19 cellular contexts compared by ENCODE assay signal in the genomic region with DNA sequence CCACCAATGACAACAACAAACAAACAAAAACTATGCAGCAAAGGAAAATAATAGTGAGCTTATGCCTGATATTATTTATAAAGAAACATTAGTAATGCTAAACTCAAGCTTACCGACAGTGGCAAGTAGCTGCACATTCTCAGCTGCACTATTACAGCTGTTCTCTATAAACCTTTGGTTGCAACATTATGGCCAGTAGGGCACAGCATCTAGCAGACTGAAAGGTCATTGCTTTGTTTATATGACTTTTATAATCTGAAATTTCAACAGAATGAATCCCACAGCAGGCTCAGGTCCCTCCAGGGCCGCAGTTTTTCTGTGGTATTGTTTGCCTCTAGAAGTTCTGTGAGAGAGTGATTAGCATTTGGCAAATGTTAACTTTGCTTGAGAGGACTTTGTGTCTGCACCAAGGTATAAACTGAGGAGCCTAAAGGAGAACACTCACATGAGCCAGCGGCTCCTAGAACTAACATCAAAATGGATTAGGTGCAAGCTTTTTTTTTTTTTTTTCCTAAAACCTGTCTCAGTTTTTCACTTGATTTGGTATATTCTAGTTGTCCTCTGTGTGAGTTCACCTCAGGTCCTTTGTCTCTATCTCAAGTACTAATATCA. TPM values are rescaled to one million over a fixed set of nuclear protein-coding genes. Genes with fewer than 3 reads are reported as not detected.
A peak's percentile ranks its signal among the peaks of the same experiment; 100 is the strongest.
DNase-seq lines count a peak whose midpoint lies in the region; ATAC-seq and TF ChIP-seq lines count a peak whose summit lies in the region.
"Had no signal": no experiment of that assay in that cellular context is flagged by ENCODE, and none has a peak within 500 bp of the region (broad histone marks: within the 10 kb centered on the region; RNA-seq: fewer than 3 reads in every experiment).

No MANE protein-coding gene starts in this region.

- H3K4me1 Mint-ChIP-seq in WTC11 (peaks cover 58% of the 10 kb centered on the region), nephron (peaks cover 32% of the 10 kb centered on the region)
- no peaks in the 10 kb centered on the region for H3K4me1 Mint-ChIP-seq in naive thymus-derived CD4-positive, alpha-beta T cell
- H3K4me1 Mint-ChIP-seq: CD4-positive, alpha-beta memory T cell had no signal

- H3K9me3 ChIP-seq in naive thymus-derived CD4-positive, alpha-beta T cell (ENCODE audit: control insufficient read depth in 2 of 3, low read length in 3 of 3): no peaks in the 10 kb centered on the region

- peak overlapping the region; percentile 83 for H3K27ac Mint-ChIP-seq in WTC11
- peak overlapping the region in 2 of 3 experiments; percentile 30 to 65 for H3K27ac Mint-ChIP-seq in nephron
- H3K27ac Mint-ChIP-seq in naive thymus-derived CD4-positive, alpha-beta T cell: no peak overlapping the region
- H3K27ac Mint-ChIP-seq: CD4-positive, alpha-beta memory T cell had no signal

- no peaks in the 10 kb centered on the region for H3K27me3 Mint-ChIP-seq in WTC11 (ENCODE audit: low read depth)
- H3K27me3 Mint-ChIP-seq in nephron (ENCODE audit: low read depth): no peaks in the 10 kb centered on the region
- H3K27me3 Mint-ChIP-seq in naive thymus-derived CD4-positive, alpha-beta T cell: no peaks in the 10 kb centered on the region
- H3K27me3 Mint-ChIP-seq: CD4-positive, alpha-beta memory T cell had no signal

- no peak overlapping the region for H3K4me3 ChIP-seq in fibroblast of the aortic adventitia (ENCODE audit: low read depth, low read length)
- H3K4me3 ChIP-seq in naive thymus-derived CD4-positive, alpha-beta T cell (ENCODE audit: low read length): no peak overlapping the region

- H3K4me3 Mint-ChIP-seq in WTC11: no peak overlapping the region
- no peak overlapping the region for H3K4me3 Mint-ChIP-seq in nephron
- no peak overlapping the region for H3K4me3 Mint-ChIP-seq in naive thymus-derived CD4-positive, alpha-beta T cell
- H3K4me3 Mint-ChIP-seq: CD4-positive, alpha-beta memory T cell had no signal

- no peaks in the 10 kb centered on the region for H3K27me3 ChIP-seq in naive thymus-derived CD4-positive, alpha-beta T cell (ENCODE audit: control insufficient read depth in 2 of 2, insufficient read depth in 2 of 2, low read length in 2 of 2)

- DNase-seq in H4 (ENCODE audit: low spot score) (peak; percentile 55), WTC11 (ENCODE audit: low spot score) (no peak), fibroblast of the aortic adventitia (ENCODE audit: low read depth) (peak; percentile 5), NCI-H345 (lab: John Stamatoyannopoulos, UW) (no peak), NOMO-1 treated with dmso at 0.1 percent for 144 hours (lab: John Stamatoyannopoulos, UW; ENCODE audit: unreplicated experiment) (no peak)
- no peak for DNase-seq in naive thymus-derived CD4-positive, alpha-beta T cell
- DNase-seq: Calu3; CD4-positive, alpha-beta memory T cell; DMS53; KBM-7; NCI-H1048; NCI-H1436 treated with DMSO at 0.1 percent for 48 hours; NCI-H2029 treated with DMSO at 0.1 percent for 48 hours; NCI-H524 had no signal

- POLR2A ChIA-PET in WTC11 (lab: Charles Lee): interaction anchor here (0.6 kb wide), 2 partner anchors 61 to 540 kb away, joined by 3 read pairs; no protein-coding TSS in a partner anchor
- POLR2A ChIA-PET in naive thymus-derived CD4-positive, alpha-beta T cell (lab: Charles Lee): no interaction called here

- ATAC-seq in WTC11 (peak; percentile 59), GM18505 (IDR thresholded peaks at IDR 0.05; ENCODE audit: unreplicated experiment) (no peak)
- no peak for ATAC-seq in naive thymus-derived CD4-positive, alpha-beta T cell

- TF ChIP-seq CTCF in WTC11 (IDR thresholded peaks at IDR 0.05) (no peak), fibroblast of the aortic adventitia (IDR thresholded peaks at IDR 0.05; ENCODE audit: insufficient read depth, low read length) (no peak), nephron (IDR thresholded peaks at IDR 0.05; ENCODE audit: unreplicated experiment in 3 of 3) (no peak)

- H3K4me1 ChIP-seq in naive thymus-derived CD4-positive, alpha-beta T cell (ENCODE audit: control insufficient read depth in 2 of 2, insufficient read depth in 2 of 2, low read length in 2 of 2): no peaks in the 10 kb centered on the region

- no peak overlapping the region for H3K27ac ChIP-seq in naive thymus-derived CD4-positive, alpha-beta T cell (ENCODE audit: low read depth, low read length)

- H3K9me3 Mint-ChIP-seq in WTC11: no peaks in the 10 kb centered on the region
- no peaks in the 10 kb centered on the region for H3K9me3 Mint-ChIP-seq in nephron
- peaks cover 0 to 30% (median 5%) of the 10 kb centered on the region in 11 donors for H3K9me3 Mint-ChIP-seq in naive thymus-derived CD4-positive, alpha-beta T cell

- CTCF ChIA-PET in WTC11 (lab: Charles Lee): interaction anchor here (1.0 kb wide), 1 partner anchor 9 kb away, joined by 3 read pairs; no protein-coding TSS in a partner anchor
- CTCF ChIA-PET in naive thymus-derived CD4-positive, alpha-beta T cell (lab: Charles Lee): no interaction called here

- intact Hi-C loops in naive thymus-derived CD4-positive, alpha-beta T cell (cut with micrococcal nuclease): no loop called here

- H3K36me3 Mint-ChIP-seq in WTC11 (no peaks in the 10 kb centered on the region), nephron (ENCODE audit: low read depth) (no peaks in the 10 kb centered on the region)
- H3K36me3 Mint-ChIP-seq in naive thymus-derived CD4-positive, alpha-beta T cell: no peaks in the 10 kb centered on the region
- H3K36me3 Mint-ChIP-seq: CD4-positive, alpha-beta memory T cell had no signal

- no peaks in the 10 kb centered on the region for H3K36me3 ChIP-seq in naive thymus-derived CD4-positive, alpha-beta T cell (ENCODE audit: control insufficient read depth in 2 of 3, insufficient read depth in 3 of 3, low read length in 3 of 3)

- TF ChIP-seq POLR2A in GM18505 (IDR thresholded peaks at IDR 0.05; ENCODE audit: borderline replicate concordance, extremely low read depth, insufficient read depth, insufficient read length): no peak

TF ChIP-seq in WTC11, 78 proteins besides CTCF, POLR2A, EP300 and RAD21:
- TF ChIP-seq, protein P1, sequence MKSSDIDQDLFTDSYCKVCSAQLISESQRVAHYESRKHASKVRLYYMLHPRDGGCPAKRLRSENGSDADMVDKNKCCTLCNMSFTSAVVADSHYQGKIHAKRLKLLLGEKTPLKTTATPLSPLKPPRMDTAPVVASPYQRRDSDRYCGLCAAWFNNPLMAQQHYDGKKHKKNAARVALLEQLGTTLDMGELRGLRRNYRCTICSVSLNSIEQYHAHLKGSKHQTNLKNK (CRISPR knock-in tag; IDR thresholded peaks at IDR 0.05): no peak
- TF ChIP-seq ZNF396 (CRISPR knock-in tag; IDR thresholded peaks at IDR 0.05; ENCODE audit: borderline replicate concordance) (no peak), FOXJ3 (CRISPR knock-in tag; IDR thresholded peaks at IDR 0.05; ENCODE audit: borderline replicate concordance) (no peak), RELA (CRISPR knock-in tag; IDR thresholded peaks at IDR 0.05; ENCODE audit: borderline replicate concordance) (no peak), RORB (CRISPR knock-in tag; IDR thresholded peaks at IDR 0.05) (no peak), ELF4 (CRISPR knock-in tag; IDR thresholded peaks at IDR 0.05; ENCODE audit: low read depth) (no peak), FOXK1 (CRISPR knock-in tag; IDR thresholded peaks at IDR 0.05) (no peak), NR1H2 (CRISPR knock-in tag; IDR thresholded peaks at IDR 0.05) (no peak), FOXP1 (CRISPR knock-in tag; IDR thresholded peaks at IDR 0.05; ENCODE audit: borderline replicate concordance) (no peak), ATF1 (CRISPR knock-in tag; IDR thresholded peaks at IDR 0.05) (no peak), TP53 (CRISPR knock-in tag; IDR thresholded peaks at IDR 0.05) (no peak), NFATC4 (CRISPR knock-in tag; IDR thresholded peaks at IDR 0.05) (no peak), ZNF423 (CRISPR knock-in tag; IDR thresholded peaks at IDR 0.05) (no peak)
- TF ChIP-seq, protein P2, sequence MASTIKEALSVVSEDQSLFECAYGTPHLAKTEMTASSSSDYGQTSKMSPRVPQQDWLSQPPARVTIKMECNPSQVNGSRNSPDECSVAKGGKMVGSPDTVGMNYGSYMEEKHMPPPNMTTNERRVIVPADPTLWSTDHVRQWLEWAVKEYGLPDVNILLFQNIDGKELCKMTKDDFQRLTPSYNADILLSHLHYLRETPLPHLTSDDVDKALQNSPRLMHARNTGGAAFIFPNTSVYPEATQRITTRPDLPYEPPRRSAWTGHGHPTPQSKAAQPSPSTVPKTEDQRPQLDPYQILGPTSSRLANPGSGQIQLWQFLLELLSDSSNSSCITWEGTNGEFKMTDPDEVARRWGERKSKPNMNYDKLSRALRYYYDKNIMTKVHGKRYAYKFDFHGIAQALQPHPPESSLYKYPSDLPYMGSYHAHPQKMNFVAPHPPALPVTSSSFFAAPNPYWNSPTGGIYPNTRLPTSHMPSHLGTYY (CRISPR knock-in tag; IDR thresholded peaks at IDR 0.05): no peak
- TF ChIP-seq, protein P3, sequence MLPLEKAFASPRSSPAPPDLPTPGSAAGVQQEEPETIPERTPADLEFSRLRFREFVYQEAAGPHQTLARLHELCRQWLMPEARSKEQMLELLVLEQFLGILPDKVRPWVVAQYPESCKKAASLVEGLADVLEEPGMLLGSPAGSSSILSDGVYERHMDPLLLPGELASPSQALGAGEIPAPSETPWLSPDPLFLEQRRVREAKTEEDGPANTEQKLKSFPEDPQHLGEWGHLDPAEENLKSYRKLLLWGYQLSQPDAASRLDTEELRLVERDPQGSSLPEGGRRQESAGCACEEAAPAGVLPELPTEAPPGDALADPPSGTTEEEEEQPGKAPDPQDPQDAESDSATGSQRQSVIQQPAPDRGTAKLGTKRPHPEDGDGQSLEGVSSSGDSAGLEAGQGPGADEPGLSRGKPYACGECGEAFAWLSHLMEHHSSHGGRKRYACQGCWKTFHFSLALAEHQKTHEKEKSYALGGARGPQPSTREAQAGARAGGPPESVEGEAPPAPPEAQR (CRISPR knock-in tag; IDR thresholded peaks at IDR 0.05): no peak
- TF ChIP-seq, protein P4, sequence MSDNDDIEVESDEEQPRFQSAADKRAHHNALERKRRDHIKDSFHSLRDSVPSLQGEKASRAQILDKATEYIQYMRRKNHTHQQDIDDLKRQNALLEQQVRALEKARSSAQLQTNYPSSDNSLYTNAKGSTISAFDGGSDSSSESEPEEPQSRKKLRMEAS (CRISPR knock-in tag; IDR thresholded peaks at IDR 0.05): no peak

RNA-seq across cellular contexts. Expression of a gene that starts 58.3 kb away (rescaled TPM):
- not detected in 2 replicates for total RNA-seq in H4 (2014; rRNA removed; shearing (Covaris generic))
- total RNA-seq in WTC11 (2021) (not detected in 3 replicates), fibroblast of the aortic adventitia (ENCODE audit: low replicate concordance) (not detected in 2 replicates)
- not detected for total RNA-seq in naive thymus-derived CD4-positive, alpha-beta T cell
- polyA plus RNA-seq in naive thymus-derived CD4-positive, alpha-beta T cell: not detected
- total RNA-seq: A172; Calu3; CD4-positive, alpha-beta memory T cell; OCI-LY7 had no signal
- polyA plus RNA-seq: BJ; CD4-positive, alpha-beta memory T cell had no signal

Comparison
In these comparisons a context has a peak if more than half of its experiments do, and no peak if none do; other contexts are left out.
1. DNase-seq: peak in H4 (single experiment) and fibroblast of the aortic adventitia (single experiment); none in WTC11 (single experiment), NCI-H345 (single experiment), naive thymus-derived CD4-positive, alpha-beta T cell (0 of 9) and NOMO-1 treated with dmso at 0.1 percent for 144 hours (single experiment).
2. H3K27ac Mint-ChIP-seq: peak in WTC11 (single experiment) and nephron (2 of 3); none in naive thymus-derived CD4-positive, alpha-beta T cell (0 of 9).